20 cellular contexts compared by ENCODE assay signal in the genomic region with DNA sequence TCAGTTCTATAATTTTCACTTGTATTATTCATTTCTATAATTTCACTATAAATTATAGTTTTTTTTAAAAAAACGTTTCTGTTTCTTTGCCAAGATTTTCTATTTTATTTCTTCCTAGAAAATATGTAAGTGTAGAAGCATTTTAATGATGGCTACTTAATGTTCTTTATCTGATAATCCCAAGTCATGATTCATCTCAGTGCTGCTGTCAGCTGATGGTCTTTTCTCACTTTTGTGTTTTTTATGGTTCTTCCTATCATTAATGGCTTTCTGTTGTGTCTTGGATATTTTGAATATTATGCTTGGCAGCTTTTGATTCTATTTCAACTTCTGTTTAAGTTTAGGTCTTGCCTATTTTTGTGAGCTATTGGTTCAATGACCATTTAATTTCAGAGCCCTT.
"Had no signal": no experiment of that assay in that cellular context is flagged by ENCODE, and none has a peak within 500 bp of the region (broad histone marks: within the 10 kb centered on the region; RNA-seq: fewer than 3 reads in every experiment).

No MANE protein-coding gene starts in this region.

- H3K4me3 ChIP-seq: dorsolateral prefrontal cortex, lung, suprapubic skin had no signal

- FAIRE-seq: bronchial epithelial cell had no signal

- H3K4me1 ChIP-seq: suprapubic skin had no signal

- H3K27me3 ChIP-seq: suprapubic skin had no signal

- H3K4me3 Mint-ChIP-seq: endodermal cell, naive B cell, type B pancreatic cell had no signal

- H3K27me3 Mint-ChIP-seq: type B pancreatic cell had no signal

- H3K4me1 Mint-ChIP-seq: naive B cell had no signal

- DNase-seq: activated CD4-positive, alpha-beta T cell treated with anti-CD3 and anti-CD28 coated beads for 1 hour; activated CD4-positive, alpha-beta T cell treated with anti-CD3 and anti-CD28 coated beads, Interleukin-2, amount 50 U/mL, for 4 hours; activated naive CD4-positive, alpha-beta T cell treated with Interleukin-2 at 50 U/mL for 16 hours; activated T-cell treated with anti-CD3 and anti-CD28 coated beads for 4 hours; aorta; dorsolateral prefrontal cortex; endodermal cell; erythroblast; islet precursor cell; naive B cell; posterior cingulate gyrus; retina; stimulated activated CD4-positive, alpha-beta T cell treated with anti-CD3 and anti-CD28 coated beads, Interleukin-4, amount 100 ng/mL, for 4 hours; stimulated activated CD8-positive, alpha-beta memory T cell treated with anti-CD3 and anti-CD28 coated beads, Interleukin-4, amount 100 ng/mL, for 48 hours; stimulated activated naive CD8-positive, alpha-beta T cell treated with anti-CD3 and anti-CD28 coated beads, Interleukin-15, Interleukin-2, amounts not matched to agents 100 U/mL and 50 U/mL, for 24 hours had no signal

- H3K27ac Mint-ChIP-seq: endodermal cell, naive B cell, type B pancreatic cell had no signal

- H3K36me3 ChIP-seq: suprapubic skin had no signal

- H3K9me3 ChIP-seq: suprapubic skin had no signal

- H3K9me3 Mint-ChIP-seq: type B pancreatic cell had no signal

- H3K36me3 Mint-ChIP-seq: naive B cell, type B pancreatic cell had no signal

- ATAC-seq: stimulated activated naive CD8-positive, alpha-beta T cell treated with anti-CD3 and anti-CD28 coated beads, Interleukin-15, Interleukin-2, amounts not matched to agents 100 U/mL and 50 U/mL, for 24 hours had no signal

- H3K27ac ChIP-seq: dorsolateral prefrontal cortex, suprapubic skin, VCaP had no signal
